1 cellular context compared by ENCODE assay signal in the genomic region with DNA sequence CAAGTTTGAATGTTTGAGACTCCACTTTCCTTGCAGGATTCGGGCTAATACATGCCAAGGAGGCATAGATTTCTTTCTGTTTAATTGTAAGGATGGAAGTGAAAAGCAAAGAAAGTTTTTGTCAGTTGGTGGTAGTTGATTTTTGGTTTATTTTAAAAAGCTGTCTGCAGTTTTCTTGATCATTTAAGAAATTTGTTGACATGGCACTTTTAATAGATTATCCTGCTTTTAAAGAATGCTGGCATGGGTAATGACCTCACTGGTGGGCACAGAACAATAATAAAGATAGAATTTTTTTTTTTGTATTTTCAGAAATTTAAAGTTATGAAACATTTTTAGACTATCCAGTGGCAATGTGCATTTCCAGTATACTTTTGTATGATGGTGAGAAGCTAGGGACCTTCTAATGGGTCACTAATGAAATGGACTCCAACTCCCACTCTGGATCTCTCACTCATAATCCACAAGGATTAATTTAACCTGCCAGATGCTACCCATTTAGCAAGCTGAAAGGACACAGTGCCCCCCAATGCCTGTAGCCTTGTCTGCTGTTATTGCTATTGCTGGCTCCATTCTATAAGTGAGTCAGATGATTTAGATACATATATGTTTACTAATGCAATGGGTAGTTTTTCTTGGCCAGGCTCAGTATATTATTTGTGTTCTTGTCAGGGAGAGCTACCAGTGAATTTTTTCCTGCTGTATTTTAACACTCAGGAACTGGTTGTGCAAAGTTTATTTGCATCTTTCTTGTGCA.
TF ChIP-seq lines count a peak whose summit lies in the region.

No MANE protein-coding gene starts in this region.

TF ChIP-seq in H1, 55 proteins besides CTCF, POLR2A, EP300 and RAD21:
- no peak for TF ChIP-seq ATF2 (IDR thresholded peaks at IDR 0.05; ENCODE audit: low read length)
- TF ChIP-seq, protein P1, sequence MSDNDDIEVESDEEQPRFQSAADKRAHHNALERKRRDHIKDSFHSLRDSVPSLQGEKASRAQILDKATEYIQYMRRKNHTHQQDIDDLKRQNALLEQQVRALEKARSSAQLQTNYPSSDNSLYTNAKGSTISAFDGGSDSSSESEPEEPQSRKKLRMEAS (IDR thresholded peaks at IDR 0.05) = no peak
